25 cellular contexts compared by ENCODE assay signal in genomic region chrX:108081110-108081509, GRCh38. TPM values are rescaled to one million over a fixed set of nuclear protein-coding genes. Genes with fewer than 3 reads are reported as not detected.
A peak's percentile ranks its signal among the peaks of the same experiment; 100 is the strongest.
DNase-seq lines count a peak whose midpoint lies in the region; ATAC-seq, FAIRE-seq and TF ChIP-seq lines count a peak whose summit lies in the region.
"Had no signal": no experiment of that assay in that cellular context is flagged by ENCODE, and none has a peak within 500 bp of the region (broad histone marks: within the 10 kb centered on the region; RNA-seq: fewer than 3 reads in every experiment).

No MANE protein-coding gene starts in this region.

- peak overlapping the region in 2 of 3 donors; percentile 51 to 64 for H3K27ac Mint-ChIP-seq in CD4-positive, CD25-positive, alpha-beta regulatory T cell
- peak overlapping the region; percentile 20 for H3K27ac Mint-ChIP-seq in CD4-positive, alpha-beta T cell
- no peak overlapping the region for H3K27ac Mint-ChIP-seq in astrocyte (ENCODE audit: unreplicated experiment)
- H3K27ac Mint-ChIP-seq: CD14-positive monocyte had no signal

- peaks cover 4% of the 10 kb centered on the region for H3K36me3 Mint-ChIP-seq in CD4-positive, CD25-positive, alpha-beta regulatory T cell
- peaks cover 36% of the 10 kb centered on the region for H3K36me3 Mint-ChIP-seq in CD4-positive, alpha-beta T cell (ENCODE audit: low read depth)
- no peaks in the 10 kb centered on the region for H3K36me3 Mint-ChIP-seq in astrocyte (ENCODE audit: low read depth, unreplicated experiment)

- H3K9me3 ChIP-seq in CD4-positive, CD25-positive, alpha-beta regulatory T cell (ENCODE audit: control insufficient read depth in 2 of 2, low read length in 2 of 2): no peaks in the 10 kb centered on the region
- no peaks in the 10 kb centered on the region for H3K9me3 ChIP-seq in CD4-positive, alpha-beta T cell (ENCODE audit: control insufficient read depth, low read length)
- no peaks in the 10 kb centered on the region for H3K9me3 ChIP-seq in HEK293 (ENCODE audit: control insufficient read depth, insufficient read depth, low read depth, low read length)
- no peaks in the 10 kb centered on the region for H3K9me3 ChIP-seq in astrocyte (ENCODE audit: insufficient read depth, low read depth, low read length)
- no peaks in the 10 kb centered on the region for H3K9me3 ChIP-seq in MG63
- H3K9me3 ChIP-seq: BE2C, BLaER1, Caco-2 had no signal

- DNase-seq in CD4-positive, CD25-positive, alpha-beta regulatory T cell: no peak
- no peak for DNase-seq in CD4-positive, alpha-beta T cell
- no peak for DNase-seq in astrocyte (ENCODE audit: low read depth)
- DNase-seq in RWPE1 (ENCODE audit: low spot score): no peak
- no peak for DNase-seq in MG63
- no peak for DNase-seq in NCI-H2029 (lab: John Stamatoyannopoulos, UW)
- DNase-seq: 8988T; ACHN; BE2C; C1 segment of cervical spinal cord; Caco-2; Calu3; CD4-positive, alpha-beta memory T cell; DMS79 treated with DMSO at 0.1 percent for 48 hours; GF-D8 had no signal

- H3K36me3 ChIP-seq in CD4-positive, CD25-positive, alpha-beta regulatory T cell (ENCODE audit: control insufficient read depth, insufficient read depth, low read length): peaks cover 30% of the 10 kb centered on the region
- peaks cover 3 to 14% of the 10 kb centered on the region in 2 experiments; a peak in 2 of 3 replicates for H3K36me3 ChIP-seq in HEK293 (ENCODE audit: control insufficient read depth in 2 of 2, insufficient read depth in 1 of 2, low read length in 2 of 2)
- peaks cover 3% of the 10 kb centered on the region for H3K36me3 ChIP-seq in astrocyte (ENCODE audit: insufficient read depth, low read length)
- peaks cover 10% of the 10 kb centered on the region for H3K36me3 ChIP-seq in MG63
- H3K36me3 ChIP-seq: BE2C had no signal

- no peak overlapping the region for H2AFZ ChIP-seq in astrocyte (ENCODE audit: low read depth, low read length)

- no peak overlapping the region for H3K4me3 ChIP-seq in CD4-positive, CD25-positive, alpha-beta regulatory T cell (ENCODE audit: low read depth, low read length)
- H3K4me3 ChIP-seq in HEK293 (ENCODE audit: low read depth, low read length): no peak overlapping the region
- H3K4me3 ChIP-seq in astrocyte (ENCODE audit: insufficient read depth, low read depth, low read length): no peak overlapping the region
- no peak overlapping the region for H3K4me3 ChIP-seq in MG63
- H3K4me3 ChIP-seq: BLaER1 had no signal

- no peak for ATAC-seq in CD4-positive, CD25-positive, alpha-beta regulatory T cell (ENCODE audit: low read depth in 2 of 2)
- ATAC-seq in CD4-positive, alpha-beta T cell (ENCODE audit: poor library complexity): no peak
- no peak for ATAC-seq in GM21528 (IDR thresholded peaks at IDR 0.05; ENCODE audit: low FRiP score, unreplicated experiment)

- no peak overlapping the region for H3K4me3 Mint-ChIP-seq in CD4-positive, CD25-positive, alpha-beta regulatory T cell
- H3K4me3 Mint-ChIP-seq in CD4-positive, alpha-beta T cell: no peak overlapping the region
- H3K4me3 Mint-ChIP-seq in astrocyte (ENCODE audit: unreplicated experiment): no peak overlapping the region
- H3K4me3 Mint-ChIP-seq: CD14-positive monocyte; CD4-positive, alpha-beta memory T cell had no signal

- peaks cover 0 to 5% (median 2%) of the 10 kb centered on the region in 4 donors for H3K4me1 Mint-ChIP-seq in CD4-positive, CD25-positive, alpha-beta regulatory T cell
- no peaks in the 10 kb centered on the region for H3K4me1 Mint-ChIP-seq in CD4-positive, alpha-beta T cell (ENCODE audit: low read depth)
- H3K4me1 Mint-ChIP-seq in astrocyte (ENCODE audit: low read depth, unreplicated experiment): no peaks in the 10 kb centered on the region
- H3K4me1 Mint-ChIP-seq: CD14-positive monocyte; CD4-positive, alpha-beta memory T cell had no signal

- H3K4me2 ChIP-seq in astrocyte (ENCODE audit: low read length): no peak overlapping the region
- H3K4me2 ChIP-seq: BLaER1 had no signal

- CTCF ChIA-PET in CD4-positive, alpha-beta T cell (lab: Charles Lee): no interaction called here
- CTCF ChIA-PET in HEK293 (lab: Yijun Ruan, JAX) (interaction anchor here (0.7 kb wide), 1 partner anchor 188 kb away, joined by 4 read pairs; no protein-coding TSS in a partner anchor), RWPE1 (lab: Yijun Ruan, JAX) (interaction anchor here (0.6 kb wide), 1 partner anchor 1017 kb away, joined by 3 read pairs; no protein-coding TSS in a partner anchor)

- H4K20me1 ChIP-seq in astrocyte (ENCODE audit: insufficient read depth, low read length): no peaks in the 10 kb centered on the region

- H3K9ac ChIP-seq in astrocyte (ENCODE audit: low read length): no peak overlapping the region
- H3K9ac ChIP-seq: BLaER1 had no signal

- H3K9me3 Mint-ChIP-seq in CD4-positive, CD25-positive, alpha-beta regulatory T cell: no peaks in the 10 kb centered on the region
- no peaks in the 10 kb centered on the region for H3K9me3 Mint-ChIP-seq in CD4-positive, alpha-beta T cell
- H3K9me3 Mint-ChIP-seq in astrocyte (ENCODE audit: unreplicated experiment): no peaks in the 10 kb centered on the region
- H3K9me3 Mint-ChIP-seq: CD14-positive monocyte; CD4-positive, alpha-beta memory T cell had no signal

- no peak for TF ChIP-seq CTCF in CD4-positive, alpha-beta T cell (IDR thresholded peaks at IDR 0.05)
- no peak for TF ChIP-seq CTCF in HEK293 (tag by site-specific recombination; IDR thresholded peaks at IDR 0.05)
- TF ChIP-seq CTCF in astrocyte (IDR thresholded peaks at IDR 0.05; ENCODE audit: insufficient read depth, low read depth, low read length): no peak
- TF ChIP-seq CTCF in RWPE1 (conservative IDR thresholded peaks at IDR 0.05; ENCODE audit: low read depth): no peak

- no peaks in the 10 kb centered on the region for H3K79me2 ChIP-seq in astrocyte (ENCODE audit: insufficient read depth, low read length)

- POLR2A ChIA-PET in CD4-positive, alpha-beta T cell (lab: Charles Lee): interaction anchor here (1.5 kb wide), 1 partner anchor 10 kb away, joined by 6 read pairs; the partner anchor contains the start of genes ATG4A and PSMD10
- POLR2A ChIA-PET in HEK293 (lab: Yijun Ruan, JAX) (interaction anchor here (1.2 kb wide), 1 partner anchor 10 kb away, joined by 5 read pairs; the partner anchor contains the start of genes ATG4A and PSMD10), RWPE1 (lab: Yijun Ruan, JAX; ENCODE audit: low non-redundant PET) (no interaction called here)

- peak; percentile 90 for FAIRE-seq in astrocyte (lab: Jason Lieb, UNC)
- FAIRE-seq: A204.1, D721Med, G401.6, GM12891, GM19239 had no signal

- no peaks in the 10 kb centered on the region for H3K27me3 Mint-ChIP-seq in CD4-positive, CD25-positive, alpha-beta regulatory T cell
- no peaks in the 10 kb centered on the region for H3K27me3 Mint-ChIP-seq in CD4-positive, alpha-beta T cell
- no peaks in the 10 kb centered on the region for H3K27me3 Mint-ChIP-seq in astrocyte (ENCODE audit: low read depth, unreplicated experiment)
- H3K27me3 Mint-ChIP-seq: CD4-positive, alpha-beta memory T cell had no signal

- intact Hi-C loops in CD4-positive, alpha-beta T cell (cut with DNase I, micrococcal nuclease): no loop called here

- no peaks in the 10 kb centered on the region for H3K27me3 ChIP-seq in CD4-positive, CD25-positive, alpha-beta regulatory T cell (ENCODE audit: control insufficient read depth, insufficient read depth, low read length)
- H3K27me3 ChIP-seq in CD4-positive, alpha-beta T cell (ENCODE audit: control insufficient read depth, insufficient read depth, low read length): no peaks in the 10 kb centered on the region
- H3K27me3 ChIP-seq in astrocyte (ENCODE audit: insufficient read depth, low read length) (no peaks in the 10 kb centered on the region), MG63 (no peaks in the 10 kb centered on the region)
- H3K27me3 ChIP-seq: BE2C had no signal

- no peaks in the 10 kb centered on the region for H3K4me1 ChIP-seq in CD4-positive, CD25-positive, alpha-beta regulatory T cell (ENCODE audit: control insufficient read depth, insufficient read depth, low read length, poor library complexity, severe bottlenecking)
- H3K4me1 ChIP-seq in HEK293 (ENCODE audit: control insufficient read depth, insufficient read depth, low read length): no peaks in the 10 kb centered on the region
- H3K4me1 ChIP-seq in astrocyte (ENCODE audit: insufficient read depth, low read length): no peaks in the 10 kb centered on the region
- H3K4me1 ChIP-seq: BE2C, BLaER1, Caco-2 had no signal

- no peak overlapping the region for H3K27ac ChIP-seq in CD4-positive, CD25-positive, alpha-beta regulatory T cell (ENCODE audit: insufficient read depth, low read length, poor library complexity, severe bottlenecking)
- no peak overlapping the region for H3K27ac ChIP-seq in CD4-positive, alpha-beta T cell (ENCODE audit: low read depth, low read length)
- no peak overlapping the region for H3K27ac ChIP-seq in HEK293 (ENCODE audit: extremely low read depth, low read depth, low read length)
- no peak overlapping the region for H3K27ac ChIP-seq in astrocyte (ENCODE audit: low read depth, low read length)
- H3K27ac ChIP-seq in RWPE1: no peak overlapping the region
- H3K27ac ChIP-seq: BLaER1 had no signal

TF ChIP-seq in HEK293, 187 proteins besides CTCF, POLR2A, EP300 and RAD21 (continues in another document):
- peak; percentile 61 for TF ChIP-seq FEZF1 (tag by site-specific recombination; IDR thresholded peaks at IDR 0.05)
- no peak for TF ChIP-seq KLF1 (tag by site-specific recombination; IDR thresholded peaks at IDR 0.05)
- no peak for TF ChIP-seq ZNF391 (tag by site-specific recombination; IDR thresholded peaks at IDR 0.05; ENCODE audit: borderline replicate concordance, low read depth)
- no peak for TF ChIP-seq ZNF202 (tag by site-specific recombination; IDR thresholded peaks at IDR 0.05; ENCODE audit: borderline replicate concordance)
- TF ChIP-seq ZNF248 (tag by site-specific recombination; IDR thresholded peaks at IDR 0.05): no peak
- TF ChIP-seq ZNF555 (tag by site-specific recombination; conservative IDR thresholded peaks at IDR 0.05): no peak

RNA-seq across cellular contexts. Expression of gene PSMD10, which starts 10.2 kb away (rescaled TPM):
- total RNA-seq in CD4-positive, CD25-positive, alpha-beta regulatory T cell: 19.3 TPM
- polyA plus RNA-seq in CD4-positive, CD25-positive, alpha-beta regulatory T cell: 10 to 100 TPM; 54.7 to 85.1 (median 68.3) TPM
- total RNA-seq in CD4-positive, alpha-beta T cell: 10 to 100 TPM; 18.6 to 24.1 TPM
- 47.3 and 49.6 TPM in 2 replicates for total RNA-seq in astrocyte
- total RNA-seq in MG63 (2014; rRNA removed; shearing (Covaris generic); ENCODE audit: low replicate concordance): 124 and 133 TPM in 2 replicates

RNA-seq across cellular contexts. Expression of gene ATG4A, which starts 10.5 kb away (rescaled TPM):
- 10.4 TPM for total RNA-seq in CD4-positive, CD25-positive, alpha-beta regulatory T cell
- 10 to 100 TPM; 16.7 to 21.8 (median 18.6) TPM for polyA plus RNA-seq in CD4-positive, CD25-positive, alpha-beta regulatory T cell
- total RNA-seq in CD4-positive, alpha-beta T cell: 1 to 10 TPM; 2.9 to 4.0 TPM
- total RNA-seq in astrocyte: 10.7 and 11.5 TPM in 2 replicates
- 6.0 and 8.9 TPM in 2 replicates for total RNA-seq in MG63 (2014; rRNA removed; shearing (Covaris generic); ENCODE audit: low replicate concordance)

RNA-seq across cellular contexts. Expression of gene VSIG1, which starts 36.2 kb away (rescaled TPM):
- 31.8 TPM for total RNA-seq in CD4-positive, CD25-positive, alpha-beta regulatory T cell
- polyA plus RNA-seq in CD4-positive, CD25-positive, alpha-beta regulatory T cell: 10 to 100 TPM; 14.5 to 17.7 (median 17.0) TPM
- 10 to 100 TPM; 12.5 to 14.9 TPM for total RNA-seq in CD4-positive, alpha-beta T cell
- not detected in 2 replicates for total RNA-seq in astrocyte
- not detected in 2 replicates for total RNA-seq in MG63 (2014; rRNA removed; shearing (Covaris generic); ENCODE audit: low replicate concordance)
- total RNA-seq: A673, Caco-2 had no signal
- polyA plus RNA-seq: CD14-positive monocyte had no signal

Comparison
In these comparisons a context has a peak if more than half of its experiments do, and no peak if none do; other contexts are left out.
1. RNA of gene VSIG1, which starts 36.2 kb away (total RNA-seq): 31.8 TPM in CD4-positive, CD25-positive, alpha-beta regulatory T cell (single experiment) and 12.5 to 14.9 TPM in CD4-positive, alpha-beta T cell; not detected in astrocyte and not detected in MG63; every median in the first group is over 10 times any median in the second.